In the genomic region with DNA sequence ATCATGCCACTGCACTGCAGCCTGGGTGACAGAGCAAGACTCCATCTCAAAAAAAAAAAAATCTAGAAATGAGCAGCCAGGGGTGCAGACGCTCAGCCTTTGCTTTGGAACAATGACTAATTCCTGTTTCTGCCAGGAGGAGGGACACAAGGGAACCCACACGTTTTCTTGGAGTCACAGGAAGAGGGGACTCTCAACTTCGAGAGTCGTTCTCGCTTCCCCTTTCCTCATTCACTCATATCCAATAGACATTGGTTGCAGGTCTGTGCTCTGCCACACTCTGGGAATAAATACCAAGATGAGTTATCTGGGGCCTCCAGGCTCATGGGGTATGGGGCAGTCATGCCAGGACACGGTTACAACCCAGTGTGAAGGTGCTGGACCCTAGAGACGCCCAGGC, we compare ENCODE assay signal across 1 cellular context.
TF ChIP-seq lines count a peak whose summit lies in the region.

No MANE protein-coding gene starts in this region.

TF ChIP-seq in K562, 482 proteins besides CTCF, POLR2A, EP300 and RAD21 (continued from another document):
- TF ChIP-seq HMGXB4 (CRISPR knock-in tag; IDR thresholded peaks at IDR 0.05) (no peak), ILK (tag; IDR thresholded peaks at IDR 0.05; ENCODE audit: borderline replicate concordance, low read depth) (no peak), HNRNPH1 (optimal IDR thresholded peaks at IDR 0.05; ENCODE audit: low read depth, low read length) (no peak), ZNF197 (CRISPR knock-in tag; IDR thresholded peaks at IDR 0.05; ENCODE audit: low read depth) (no peak), ZNF224 (CRISPR knock-in tag; IDR thresholded peaks at IDR 0.05) (no peak), BDP1 (IDR thresholded peaks at IDR 0.05; ENCODE audit: insufficient read depth, insufficient read length) (no peak), DLX4 (CRISPR knock-in tag; IDR thresholded peaks at IDR 0.05) (no peak), SAFB (IDR thresholded peaks at IDR 0.05; ENCODE audit: borderline replicate concordance, low read depth, low read length) (no peak), TEAD1 (CRISPR knock-in tag; IDR thresholded peaks at IDR 0.05) (no peak), MEF2A (IDR thresholded peaks at IDR 0.05; ENCODE audit: control insufficient read depth, low read depth, low read length) (no peak), NFRKB (IDR thresholded peaks at IDR 0.05; ENCODE audit: low read depth) (no peak), GATAD2B (IDR thresholded peaks at IDR 0.05; ENCODE audit: borderline replicate concordance) (no peak), CBX8 (IDR thresholded peaks at IDR 0.05; ENCODE audit: borderline replicate concordance, extremely low read depth, low read depth, low read length, poor library complexity, severe bottlenecking) (no peak)
- TF ChIP-seq, protein P1, sequence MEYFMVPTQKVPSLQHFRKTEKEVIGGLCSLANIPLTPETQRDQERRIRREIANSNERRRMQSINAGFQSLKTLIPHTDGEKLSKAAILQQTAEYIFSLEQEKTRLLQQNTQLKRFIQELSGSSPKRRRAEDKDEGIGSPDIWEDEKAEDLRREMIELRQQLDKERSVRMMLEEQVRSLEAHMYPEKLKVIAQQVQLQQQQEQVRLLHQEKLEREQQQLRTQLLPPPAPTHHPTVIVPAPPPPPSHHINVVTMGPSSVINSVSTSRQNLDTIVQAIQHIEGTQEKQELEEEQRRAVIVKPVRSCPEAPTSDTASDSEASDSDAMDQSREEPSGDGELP (CRISPR knock-in tag; IDR thresholded peaks at IDR 0.05; ENCODE audit: borderline replicate concordance), result no peak
- TF ChIP-seq, protein P2, sequence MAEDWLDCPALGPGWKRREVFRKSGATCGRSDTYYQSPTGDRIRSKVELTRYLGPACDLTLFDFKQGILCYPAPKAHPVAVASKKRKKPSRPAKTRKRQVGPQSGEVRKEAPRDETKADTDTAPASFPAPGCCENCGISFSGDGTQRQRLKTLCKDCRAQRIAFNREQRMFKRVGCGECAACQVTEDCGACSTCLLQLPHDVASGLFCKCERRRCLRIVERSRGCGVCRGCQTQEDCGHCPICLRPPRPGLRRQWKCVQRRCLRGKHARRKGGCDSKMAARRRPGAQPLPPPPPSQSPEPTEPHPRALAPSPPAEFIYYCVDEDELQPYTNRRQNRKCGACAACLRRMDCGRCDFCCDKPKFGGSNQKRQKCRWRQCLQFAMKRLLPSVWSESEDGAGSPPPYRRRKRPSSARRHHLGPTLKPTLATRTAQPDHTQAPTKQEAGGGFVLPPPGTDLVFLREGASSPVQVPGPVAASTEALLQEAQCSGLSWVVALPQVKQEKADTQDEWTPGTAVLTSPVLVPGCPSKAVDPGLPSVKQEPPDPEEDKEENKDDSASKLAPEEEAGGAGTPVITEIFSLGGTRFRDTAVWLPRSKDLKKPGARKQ (CRISPR knock-in tag; IDR thresholded peaks at IDR 0.05), result no peak
